Comparison of ENCODE assay signal across 31 cellular contexts in the genomic region with DNA sequence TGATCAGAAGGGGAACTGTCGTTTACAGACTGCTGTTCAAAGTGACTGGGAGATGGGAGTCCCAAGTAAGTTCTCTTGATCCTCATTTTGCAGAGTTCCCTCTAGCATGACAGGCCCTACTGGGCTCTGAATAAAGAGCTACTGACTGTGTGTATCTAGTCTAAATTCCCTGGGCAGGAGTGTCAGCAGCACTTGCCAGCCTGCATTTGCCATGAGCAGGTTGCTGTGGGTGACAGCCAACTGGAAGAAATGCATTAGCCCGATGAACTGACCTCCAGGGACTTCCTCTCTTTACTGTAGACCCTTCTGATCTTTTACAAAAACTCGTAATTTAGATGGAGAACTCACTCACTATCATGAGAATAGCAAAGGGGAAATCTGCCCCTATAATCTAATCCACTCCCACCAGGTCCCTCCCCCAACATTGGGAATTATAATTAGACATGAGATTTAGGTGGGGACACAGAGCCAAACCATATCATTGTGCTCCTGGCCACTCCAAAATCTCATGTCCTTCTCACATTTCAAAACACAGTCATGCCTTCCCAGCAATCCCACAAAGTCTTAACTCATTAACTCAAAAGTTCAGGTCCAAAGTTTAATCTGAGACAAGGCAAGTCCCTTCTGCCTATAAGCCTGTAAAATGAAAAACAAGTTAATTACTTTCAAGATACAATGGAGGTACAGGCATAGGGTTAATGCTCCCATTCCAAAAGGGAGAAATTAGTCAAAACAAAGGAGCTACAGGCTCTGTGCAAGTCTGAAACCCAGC.
"Had no signal": no experiment of that assay in that cellular context is flagged by ENCODE, and none has a peak within 500 bp of the region (broad histone marks: within the 10 kb centered on the region; RNA-seq: fewer than 3 reads in every experiment).

No MANE protein-coding gene starts in this region.

- ATAC-seq: esophagus mucosa; foreskin keratinocyte; gastroesophageal sphincter; heart left ventricle; left lung; naive thymus-derived CD8-positive, alpha-beta T cell; right cardiac atrium; stimulated activated memory B cell treated with anti-CD40 and anti-IgM and Interleukin-4, amounts not matched to agents 10 μg/mL and 1 μg/mL and 100 μg/mL, for 72 hours; stimulated activated naive CD8-positive, alpha-beta T cell treated with anti-CD3 and anti-CD28 coated beads, Interleukin-15, Interleukin-2, amounts not matched to agents 100 U/mL and 50 U/mL, for 24 hours had no signal

- H3K4me3 ChIP-seq: colonic mucosa, gastroesophageal sphincter, heart left ventricle, left lung, sigmoid colon, spleen, thoracic aorta, tibial nerve, upper lobe of left lung had no signal

- H3K4me3 Mint-ChIP-seq: central memory CD8-positive, alpha-beta T cell; dendritic cell treated with granulocyte-macrophage colony-stimulating factor and Interleukin-4, amounts not matched to agents 40 ng/mL and 50 ng/mL, for 4 days; endodermal cell; immature natural killer cell; naive thymus-derived CD8-positive, alpha-beta T cell; stimulated activated memory B cell treated with anti-CD40 and anti-IgM and Interleukin-4, amounts not matched to agents 10 μg/mL and 1 μg/mL and 100 μg/mL, for 72 hours had no signal

- H3K27me3 Mint-ChIP-seq: dendritic cell treated with granulocyte-macrophage colony-stimulating factor and Interleukin-4, amounts not matched to agents 40 ng/mL and 50 ng/mL, for 4 days had no signal

- DNase-seq: colonic mucosa; effector CD8-positive, alpha-beta T cell; endodermal cell; foreskin keratinocyte; heart left ventricle; hippocampal formation; immature natural killer cell; islet precursor cell; left lung; mammary epithelial cell; mesendoderm; midbrain; naive thymus-derived CD8-positive, alpha-beta T cell; right cardiac atrium; sigmoid colon; spleen; stimulated activated CD4-positive, alpha-beta T cell treated with anti-CD3 and anti-CD28 coated beads, Interleukin-4, amount 100 ng/mL, for 4 hours; stimulated activated naive CD8-positive, alpha-beta T cell treated with anti-CD3 and anti-CD28 coated beads, Interleukin-15, Interleukin-2, amounts not matched to agents 100 U/mL and 50 U/mL, for 24 hours; substantia nigra; upper lobe of left lung had no signal

- H3K4me1 Mint-ChIP-seq: central memory CD8-positive, alpha-beta T cell; immature natural killer cell; stimulated activated memory B cell treated with anti-CD40 and anti-IgM and Interleukin-4, amounts not matched to agents 10 μg/mL and 1 μg/mL and 100 μg/mL, for 72 hours had no signal

- H3K9me3 ChIP-seq: colonic mucosa, neutrophil, thoracic aorta had no signal

- H3K27me3 ChIP-seq: colonic mucosa, foreskin keratinocyte, gastroesophageal sphincter, heart left ventricle, left lung, sigmoid colon, tibial nerve, upper lobe of left lung had no signal

- H3K27ac Mint-ChIP-seq: dendritic cell treated with granulocyte-macrophage colony-stimulating factor and Interleukin-4, amounts not matched to agents 40 ng/mL and 50 ng/mL, for 4 days; endodermal cell; immature natural killer cell; naive thymus-derived CD8-positive, alpha-beta T cell; progenitor cell of endocrine pancreas; stimulated activated memory B cell treated with anti-CD40 and anti-IgM and Interleukin-4, amounts not matched to agents 10 μg/mL and 1 μg/mL and 100 μg/mL, for 72 hours had no signal

- H3K36me3 Mint-ChIP-seq: immature natural killer cell; stimulated activated memory B cell treated with anti-CD40 and anti-IgM and Interleukin-4, amounts not matched to agents 10 μg/mL and 1 μg/mL and 100 μg/mL, for 72 hours had no signal

- H3K4me1 ChIP-seq: colonic mucosa, foreskin keratinocyte, gastroesophageal sphincter, heart left ventricle, left lung, parathyroid adenoma, tibial nerve, upper lobe of left lung had no signal

- H3K27ac ChIP-seq: colonic mucosa, epithelial cell of prostate, foreskin keratinocyte, gastroesophageal sphincter, heart left ventricle, left lung, neutrophil, parathyroid adenoma, sigmoid colon, spleen, thoracic aorta, tibial nerve, upper lobe of left lung had no signal

- H3K36me3 ChIP-seq: colonic mucosa, gastroesophageal sphincter, heart left ventricle, left lung, neutrophil, sigmoid colon, spleen, thoracic aorta, tibial nerve, upper lobe of left lung had no signal
